15 cellular contexts compared by ENCODE assay signal in genomic region chr6:1228754-1229191, GRCh38.
DNase-seq lines count a peak whose midpoint lies in the region; ATAC-seq and TF ChIP-seq lines count a peak whose summit lies in the region.
"Had no signal": no experiment of that assay in that cellular context is flagged by ENCODE, and none has a peak within 500 bp of the region (broad histone marks: within the 10 kb centered on the region; RNA-seq: fewer than 3 reads in every experiment).

No MANE protein-coding gene starts in this region.

- peak overlapping the region; percentile 14 for H3K27ac ChIP-seq in HUES48 (ENCODE audit: low read depth, low read length)
- H3K27ac ChIP-seq: GM23248 had no signal

- no peaks in the 10 kb centered on the region for H3K27me3 Mint-ChIP-seq in Caco-2 (ENCODE audit: insufficient read depth, unreplicated experiment)
- H3K27me3 Mint-ChIP-seq in progenitor cell of endocrine pancreas = peaks cover 72% of the 10 kb centered on the region

- H3K27ac Mint-ChIP-seq in Caco-2 (ENCODE audit: unreplicated experiment) = peak overlapping the region; percentile 67
- H3K27ac Mint-ChIP-seq in progenitor cell of endocrine pancreas = peak overlapping the region; percentile 13
- H3K27ac Mint-ChIP-seq: B cell; CD4-positive, alpha-beta T cell had no signal

- ATAC-seq in GM18907 (IDR thresholded peaks at IDR 0.05; ENCODE audit: unreplicated experiment) (no peak), HG03159 (IDR thresholded peaks at IDR 0.05; ENCODE audit: unreplicated experiment) (no peak), GM19467 (IDR thresholded peaks at IDR 0.05; ENCODE audit: unreplicated experiment) (no peak)
- ATAC-seq: HCT116 had no signal

- peaks cover 63% of the 10 kb centered on the region for H3K4me1 Mint-ChIP-seq in Caco-2 (ENCODE audit: low read depth, unreplicated experiment)
- H3K4me1 Mint-ChIP-seq in progenitor cell of endocrine pancreas (ENCODE audit: low read depth) = peaks cover 15% of the 10 kb centered on the region
- H3K4me1 Mint-ChIP-seq: B cell had no signal

- TF ChIP-seq CTCF in Caco-2 (IDR thresholded peaks at IDR 0.05; ENCODE audit: insufficient read depth in 1 of 2, low read depth in 1 of 2, low read length in 1 of 2, severe bottlenecking in 1 of 2, unreplicated experiment in 1 of 2) (no peak), progenitor cell of endocrine pancreas (IDR thresholded peaks at IDR 0.05; ENCODE audit: unreplicated experiment) (no peak)

- DNase-seq in Caco-2 (no peak), kidney tubule cell (ENCODE audit: low spot score) (peak; percentile 54), progenitor cell of endocrine pancreas (ENCODE audit: low spot score, unreplicated experiment) (no peak)
- no peak for DNase-seq in activated CD4-positive, CD25-positive, alpha-beta regulatory T cell treated with anti-CD3 and anti-CD28 coated beads, Interleukin-2, amount 50 U/mL, for 72 hours
- DNase-seq: C1 segment of cervical spinal cord; CD4-positive, alpha-beta T cell; DND-41; GDM1; GM23248 had no signal

- no TSS peak for BruUV-seq in Caco-2 (replicated peaks; lab: Mats Ljungman, UMichigan)

- peaks cover 19% of the 10 kb centered on the region for H3K9me3 Mint-ChIP-seq in Caco-2 (ENCODE audit: unreplicated experiment)
- no peaks in the 10 kb centered on the region for H3K9me3 Mint-ChIP-seq in progenitor cell of endocrine pancreas (ENCODE audit: low read depth)
- H3K9me3 Mint-ChIP-seq: CD4-positive, alpha-beta T cell had no signal

- intact Hi-C loops in Caco-2 (cut with micrococcal nuclease; ENCODE audit: unreplicated experiment) = loop anchor here (1.0 to 10.0 kb wide), 8 partner anchors 35 to 315 kb away; no protein-coding TSS in a partner anchor

- peak overlapping the region; percentile 52 for H3K4me3 Mint-ChIP-seq in Caco-2 (ENCODE audit: unreplicated experiment)
- H3K4me3 Mint-ChIP-seq in progenitor cell of endocrine pancreas (ENCODE audit: low read depth) = no peak overlapping the region
- H3K4me3 Mint-ChIP-seq: B cell; CD4-positive, alpha-beta T cell had no signal

- H3K27me3 ChIP-seq in Caco-2 (replicated peaks; ENCODE audit: control insufficient read depth, insufficient read depth, low read length) (no peaks in the 10 kb centered on the region), HUES48 (ENCODE audit: control insufficient read depth, insufficient read depth, low read length) (no peaks in the 10 kb centered on the region)

- H3K9me3 ChIP-seq in Caco-2 = no peaks in the 10 kb centered on the region
- no peaks in the 10 kb centered on the region for H3K9me3 ChIP-seq in HUES48 (ENCODE audit: control insufficient read depth, insufficient read depth, low read length)

- no peaks in the 10 kb centered on the region for H3K36me3 ChIP-seq in Caco-2 (ENCODE audit: control insufficient read depth, insufficient read depth, low read length)
- H3K36me3 ChIP-seq in HUES48 (ENCODE audit: control insufficient read depth, insufficient read depth, low read length) = no peaks in the 10 kb centered on the region

- CTCF ChIA-PET in Caco-2 (lab: Charles Lee) = interaction anchor here (0.7 to 2.0 kb wide), 8 partner anchors 35 to 316 kb away, joined by 3 to 13 read pairs (median 4); partner anchors contain the start of gene FOXQ1

- POLR2A ChIA-PET in Caco-2 (lab: Charles Lee) = interaction anchor here (0.8 to 1.9 kb wide), 10 partner anchors 35 to 1890 kb away, joined by 3 to 42 read pairs (median 6); partner anchors contain the start of genes BPHL and FOXQ1

- peak overlapping the region; percentile 6 for H3K4me3 ChIP-seq in Caco-2 (ENCODE audit: low read depth, low read length)
- no peak overlapping the region for H3K4me3 ChIP-seq in HUES48 (ENCODE audit: low read depth, low read length)
- H3K4me3 ChIP-seq: GM23248 had no signal

- peaks cover 57% of the 10 kb centered on the region for H3K4me1 ChIP-seq in Caco-2
- no peaks in the 10 kb centered on the region for H3K4me1 ChIP-seq in HUES48 (ENCODE audit: control insufficient read depth, insufficient read depth, low read length)

- peaks cover 15% of the 10 kb centered on the region for H3K36me3 Mint-ChIP-seq in Caco-2 (ENCODE audit: insufficient read depth, unreplicated experiment)
- no peaks in the 10 kb centered on the region for H3K36me3 Mint-ChIP-seq in progenitor cell of endocrine pancreas (ENCODE audit: insufficient read depth)

- no peak overlapping the region for H3K9ac ChIP-seq in HUES48 (ENCODE audit: low read depth, low read length)
- H3K9ac ChIP-seq: GM23248 had no signal
